In the genomic region with DNA sequence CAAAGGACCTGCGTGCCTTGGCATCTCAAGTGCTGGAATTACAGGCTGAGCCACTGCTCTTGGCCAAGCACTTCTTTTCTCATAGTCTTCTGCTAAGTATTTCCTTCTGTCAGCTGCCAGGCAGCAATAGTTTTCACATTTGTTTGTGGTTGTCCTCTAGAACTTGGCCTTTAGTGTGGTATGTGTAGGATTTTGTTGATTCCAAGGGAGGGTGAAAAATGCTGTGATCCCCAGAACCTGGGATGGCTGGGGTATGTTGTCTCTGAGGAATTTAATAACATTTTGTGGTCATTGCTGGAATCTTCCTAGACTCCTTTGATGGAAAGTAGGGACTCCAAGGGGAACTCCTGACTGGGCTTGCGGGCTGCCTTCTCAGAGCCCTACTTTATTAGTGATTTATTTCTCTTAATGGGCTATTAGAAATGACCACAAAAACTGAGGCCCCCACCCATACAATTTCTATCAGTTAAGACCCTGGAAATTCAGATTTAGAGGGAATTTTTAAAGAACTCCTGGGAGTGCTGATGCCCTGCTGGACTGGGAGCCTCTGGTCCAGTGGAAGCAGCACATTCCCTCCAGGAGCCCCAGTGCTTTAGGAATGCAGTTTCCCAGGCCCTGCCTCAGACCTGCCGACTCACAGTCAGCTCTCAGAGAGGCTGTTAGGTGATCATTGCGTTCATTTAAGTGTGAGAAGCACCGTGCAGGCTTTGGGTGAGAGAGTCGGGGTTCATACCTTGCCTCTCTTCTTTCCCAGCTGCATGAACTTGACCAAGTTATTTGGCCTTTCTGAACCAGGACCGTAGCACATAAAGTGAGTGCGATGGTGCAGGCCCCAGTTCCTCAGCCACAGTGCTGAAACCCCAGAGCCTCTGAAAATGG, we compare ENCODE assay signal across 13 cellular contexts. TPM values are rescaled to one million over a fixed set of nuclear protein-coding genes. Genes with fewer than 3 reads are reported as not detected.
A peak's percentile ranks its signal among the peaks of the same experiment; 100 is the strongest.
DNase-seq lines count a peak whose midpoint lies in the region; ATAC-seq and FAIRE-seq lines count a peak whose summit lies in the region.
"Had no signal": no experiment of that assay in that cellular context is flagged by ENCODE, and none has a peak within 500 bp of the region (broad histone marks: within the 10 kb centered on the region; RNA-seq: fewer than 3 reads in every experiment).

No MANE protein-coding gene starts in this region.

- no peak for ATAC-seq in activated T-helper 17 cell treated with anti-CD3 and anti-CD28 coated beads, Interleukin-2, amount 50 U/mL, for 72 hours (replicated peaks)
- ATAC-seq in HG02759 (IDR thresholded peaks at IDR 0.05; ENCODE audit: unreplicated experiment) (no peak), HG02852 (IDR thresholded peaks at IDR 0.05; ENCODE audit: unreplicated experiment) (no peak)

- H3K4me3 Mint-ChIP-seq in activated T-helper 17 cell treated with anti-CD3 and anti-CD28 coated beads, Interleukin-2, amount 50 U/mL, for 72 hours = peak overlapping the region; percentile 20

- H3K4me1 Mint-ChIP-seq in activated T-helper 17 cell treated with anti-CD3 and anti-CD28 coated beads, Interleukin-2, amount 50 U/mL, for 72 hours = peaks cover 46% of the 10 kb centered on the region

- DNase-seq in AG08396 (ENCODE audit: low spot score) (peak; percentile 73), GM18507 (ENCODE audit: extremely low spot score, insufficient read length, low read depth) (no peak), iris pigment epithelial cell (ENCODE audit: low read depth) (peak; percentile 88), SW 1271 (lab: John Stamatoyannopoulos, UW) (no peak), NCI-H2227 treated with DMSO at 0.1 percent for 48 hours (lab: John Stamatoyannopoulos, UW) (no peak)
- DNase-seq: activated CD4-positive, CD25-positive, alpha-beta regulatory T cell; DND-41; head of caudate nucleus; NCI-H1092; stimulated activated CD4-positive, alpha-beta T cell treated with anti-CD3 and anti-CD28 coated beads, Interleukin-12 subunit alpha, Interleukin-12 subunit beta, amount 100 ng/mL, for 4 hours had no signal

- H3K27ac Mint-ChIP-seq in activated T-helper 17 cell treated with anti-CD3 and anti-CD28 coated beads, Interleukin-2, amount 50 U/mL, for 72 hours = peak overlapping the region; percentile 50

- H3K27me3 Mint-ChIP-seq in activated T-helper 17 cell treated with anti-CD3 and anti-CD28 coated beads, Interleukin-2, amount 50 U/mL, for 72 hours = no peaks in the 10 kb centered on the region

- FAIRE-seq in GM18507 (lab: Jason Lieb, UNC) = peak; percentile 46

- H3K9me3 Mint-ChIP-seq in activated T-helper 17 cell treated with anti-CD3 and anti-CD28 coated beads, Interleukin-2, amount 50 U/mL, for 72 hours = no peaks in the 10 kb centered on the region

- peaks cover 79% of the 10 kb centered on the region for H3K36me3 Mint-ChIP-seq in activated T-helper 17 cell treated with anti-CD3 and anti-CD28 coated beads, Interleukin-2, amount 50 U/mL, for 72 hours (ENCODE audit: low read depth)

RNA-seq across cellular contexts. Expression of a gene that starts 22.7 kb away (rescaled TPM):
- 100 to 1,000 TPM in 1 of 2 donors, 10 to 100 TPM in 1; 61.7 to 133 TPM for total RNA-seq in activated T-helper 17 cell treated with anti-CD3 and anti-CD28 coated beads, Interleukin-2, amount 50 U/mL, for 72 hours

Comparison
In these comparisons a context has a peak if more than half of its experiments do, and no peak if none do; other contexts are left out.
1. DNase-seq: peak in AG08396 (single experiment) and iris pigment epithelial cell (single experiment); none in GM18507 (single experiment), SW 1271 (0 of 2) and NCI-H2227 treated with DMSO at 0.1 percent for 48 hours (single experiment).